Comparison of ENCODE assay signal across 1 cellular context in genomic region chr6:43717389-43717788, GRCh38.
TF ChIP-seq lines count a peak whose summit lies in the region.

No MANE protein-coding gene starts in this region.

TF ChIP-seq in IMR-90, 13 proteins besides CTCF, POLR2A, EP300 and RAD21:
- TF ChIP-seq BHLHE40 (IDR thresholded peaks at IDR 0.05; ENCODE audit: low read depth, low read length) (no peak), ELK1 (IDR thresholded peaks at IDR 0.05; ENCODE audit: borderline replicate concordance, low read depth, low read length) (no peak), MAZ (IDR thresholded peaks at IDR 0.05; ENCODE audit: borderline replicate concordance, low read depth, low read length) (no peak), MXI1 (IDR thresholded peaks at IDR 0.05; ENCODE audit: borderline replicate concordance, low read depth, low read length) (no peak), MAFK (IDR thresholded peaks at IDR 0.05; ENCODE audit: low read depth, low read length) (no peak), RCOR1 (IDR thresholded peaks at IDR 0.05; ENCODE audit: insufficient replicate concordance, low read length) (no peak), USF2 (IDR thresholded peaks at IDR 0.05; ENCODE audit: low read depth, low read length) (no peak), NFE2L2 (IDR thresholded peaks at IDR 0.05; ENCODE audit: low read depth, low read length) (no peak), SMC3 (IDR thresholded peaks at IDR 0.05; ENCODE audit: low read depth, low read length) (no peak), RFX5 (IDR thresholded peaks at IDR 0.05; ENCODE audit: low read depth, low read length) (no peak), FOS (IDR thresholded peaks at IDR 0.05; ENCODE audit: low read depth, low read length) (no peak), CEBPB (IDR thresholded peaks at IDR 0.05; ENCODE audit: low read depth, low read length) (no peak), CHD1 (IDR thresholded peaks at IDR 0.05; ENCODE audit: low read depth, low read length) (no peak)
